In genomic region chr18:79508565-79509535, GRCh38 we compare ENCODE assay signal across 8 cellular contexts.
A peak's percentile ranks its signal among the peaks of the same experiment; 100 is the strongest.
DNase-seq lines count a peak whose midpoint lies in the region; ATAC-seq lines count a peak whose summit lies in the region.

No MANE protein-coding gene starts in this region.

- CTCF ChIA-PET in CD8-positive, alpha-beta memory T cell (lab: Charles Lee) = interaction anchor here (0.6 to 1.2 kb wide), 2 partner anchors 9 to 15 kb away, joined by 3 to 4 read pairs; no protein-coding TSS in a partner anchor

- no peak overlapping the region for H3K27ac ChIP-seq in CD8-positive, alpha-beta memory T cell (ENCODE audit: low read depth, low read length)

- H3K4me3 ChIP-seq in CD8-positive, alpha-beta memory T cell (ENCODE audit: low read length) = no peak overlapping the region

- H3K27ac Mint-ChIP-seq in CD8-positive, alpha-beta memory T cell = peak overlapping the region in 6 of 8 donors; percentile 7 to 81 (median 31)
- H3K27ac Mint-ChIP-seq in activated T-helper 1 cell treated with anti-CD3 and anti-CD28 coated beads, Interleukin-12 subunit alpha, Interleukin-12 subunit beta, Interleukin-2, Interleukin-4 antibody, amounts not matched to agents 30 ng/mL and 10 ng/mL and 1 ng/mL, durations not matched to agents 14 hours and 24 hours and 36 hours = peak overlapping the region; percentile 74
- peak overlapping the region; percentile 85 to 98 (median 94) for H3K27ac Mint-ChIP-seq in naive B cell

- H3K9me3 Mint-ChIP-seq in CD8-positive, alpha-beta memory T cell = no peaks in the 10 kb centered on the region
- H3K9me3 Mint-ChIP-seq in activated T-helper 1 cell treated with anti-CD3 and anti-CD28 coated beads, Interleukin-12 subunit alpha, Interleukin-12 subunit beta, Interleukin-2, Interleukin-4 antibody, amounts not matched to agents 30 ng/mL and 10 ng/mL and 1 ng/mL, durations not matched to agents 14 hours and 24 hours and 36 hours = peaks cover 4% of the 10 kb centered on the region
- H3K9me3 Mint-ChIP-seq in naive B cell = no peaks in the 10 kb centered on the region

- DNase-seq in CD8-positive, alpha-beta memory T cell = peak in 1 of 5 donors; percentile 22
- DNase-seq in activated T-helper 1 cell treated with anti-CD3 and anti-CD28 coated beads, Interleukin-12 subunit alpha, Interleukin-12 subunit beta, Interleukin-2, Interleukin-4 antibody, amounts not matched to agents 30 ng/mL and 10 ng/mL and 1 ng/mL, durations not matched to agents 14 hours and 24 hours and 36 hours (ENCODE audit: low spot score) = no peak
- DNase-seq in naive B cell (peak; percentile 55), COLO829 (ENCODE audit: low spot score) (no peak), glomerular visceral epithelial cell (ENCODE audit: extremely low spot score) (no peak), left lobe of liver (ENCODE audit: low spot score) (no peak)

- H3K36me3 Mint-ChIP-seq in CD8-positive, alpha-beta memory T cell = peaks cover 5 to 45% (median 6%) of the 10 kb centered on the region in 3 donors
- H3K36me3 Mint-ChIP-seq in activated T-helper 1 cell treated with anti-CD3 and anti-CD28 coated beads, Interleukin-12 subunit alpha, Interleukin-12 subunit beta, Interleukin-2, Interleukin-4 antibody, amounts not matched to agents 30 ng/mL and 10 ng/mL and 1 ng/mL, durations not matched to agents 14 hours and 24 hours and 36 hours (ENCODE audit: low read depth) = peaks cover 30% of the 10 kb centered on the region
- peaks cover 0 to 5% of the 10 kb centered on the region in 2 donors for H3K36me3 Mint-ChIP-seq in naive B cell

- no peaks in the 10 kb centered on the region for H3K36me3 ChIP-seq in CD8-positive, alpha-beta memory T cell (ENCODE audit: insufficient read depth, low read length)

- ATAC-seq in GM21526 (IDR thresholded peaks at IDR 0.05; ENCODE audit: low FRiP score, unreplicated experiment) (peak; percentile 46), naive B cell (ENCODE audit: low read depth in 2 of 2) (peak; percentile 7 to 12), HG03097 (IDR thresholded peaks at IDR 0.05; ENCODE audit: low FRiP score, unreplicated experiment) (no peak), left lobe of liver (no peak)

- POLR2A ChIA-PET in CD8-positive, alpha-beta memory T cell (lab: Charles Lee) = no interaction called here

- H3K9me3 ChIP-seq in CD8-positive, alpha-beta memory T cell (ENCODE audit: low read length) = no peaks in the 10 kb centered on the region

- intact Hi-C loops in activated T-helper 1 cell treated with anti-CD3 and anti-CD28 coated beads, Interleukin-12 subunit alpha, Interleukin-12 subunit beta, Interleukin-2, Interleukin-4 antibody, amounts not matched to agents 30 ng/mL and 10 ng/mL and 1 ng/mL, durations not matched to agents 14 hours and 24 hours and 36 hours (cut with micrococcal nuclease) = no loop called here

- peaks cover 24 to 41% (median 33%) of the 10 kb centered on the region in 3 donors for H3K4me1 Mint-ChIP-seq in CD8-positive, alpha-beta memory T cell
- H3K4me1 Mint-ChIP-seq in activated T-helper 1 cell treated with anti-CD3 and anti-CD28 coated beads, Interleukin-12 subunit alpha, Interleukin-12 subunit beta, Interleukin-2, Interleukin-4 antibody, amounts not matched to agents 30 ng/mL and 10 ng/mL and 1 ng/mL, durations not matched to agents 14 hours and 24 hours and 36 hours (ENCODE audit: low read depth) = peaks cover 36% of the 10 kb centered on the region
- peaks cover 53 to 60% (median 56%) of the 10 kb centered on the region in 3 donors for H3K4me1 Mint-ChIP-seq in naive B cell

- peaks cover 39% of the 10 kb centered on the region for H3K4me1 ChIP-seq in CD8-positive, alpha-beta memory T cell (ENCODE audit: insufficient read depth, low read length)

- H3K4me3 Mint-ChIP-seq in CD8-positive, alpha-beta memory T cell = no peak overlapping the region
- peak overlapping the region; percentile 26 for H3K4me3 Mint-ChIP-seq in activated T-helper 1 cell treated with anti-CD3 and anti-CD28 coated beads, Interleukin-12 subunit alpha, Interleukin-12 subunit beta, Interleukin-2, Interleukin-4 antibody, amounts not matched to agents 30 ng/mL and 10 ng/mL and 1 ng/mL, durations not matched to agents 14 hours and 24 hours and 36 hours
- peak overlapping the region; percentile 68 to 91 (median 80) for H3K4me3 Mint-ChIP-seq in naive B cell

- H3K27me3 Mint-ChIP-seq in CD8-positive, alpha-beta memory T cell = peaks cover 0 to 1% of the 10 kb centered on the region in 2 donors
- no peaks in the 10 kb centered on the region for H3K27me3 Mint-ChIP-seq in activated T-helper 1 cell treated with anti-CD3 and anti-CD28 coated beads, Interleukin-12 subunit alpha, Interleukin-12 subunit beta, Interleukin-2, Interleukin-4 antibody, amounts not matched to agents 30 ng/mL and 10 ng/mL and 1 ng/mL, durations not matched to agents 14 hours and 24 hours and 36 hours (ENCODE audit: insufficient read depth)
- no peaks in the 10 kb centered on the region for H3K27me3 Mint-ChIP-seq in naive B cell

- H3K27me3 ChIP-seq in CD8-positive, alpha-beta memory T cell (ENCODE audit: insufficient read depth, low read length, poor library complexity, severe bottlenecking) = no peaks in the 10 kb centered on the region

Comparison
In these comparisons a context has a peak if more than half of its experiments do, and no peak if none do; other contexts are left out.
1. H3K27ac Mint-ChIP-seq: peak in every context shown above with its lines; median percentile 94 in naive B cell; 74 in activated T-helper 1 cell treated with anti-CD3 and anti-CD28 coated beads, Interleukin-12 subunit alpha, Interleukin-12 subunit beta, Interleukin-2, Interleukin-4 antibody, amounts not matched to agents 30 ng/mL and 10 ng/mL and 1 ng/mL, durations not matched to agents 14 hours and 24 hours and 36 hours; 31 in CD8-positive, alpha-beta memory T cell.
2. H3K4me3 Mint-ChIP-seq: peak in activated T-helper 1 cell treated with anti-CD3 and anti-CD28 coated beads, Interleukin-12 subunit alpha, Interleukin-12 subunit beta, Interleukin-2, Interleukin-4 antibody, amounts not matched to agents 30 ng/mL and 10 ng/mL and 1 ng/mL, durations not matched to agents 14 hours and 24 hours and 36 hours (single experiment) and naive B cell (8 of 8); none in CD8-positive, alpha-beta memory T cell (0 of 7).
3. ATAC-seq: peak in GM21526 (single experiment) and naive B cell (2 of 2); none in HG03097 (single experiment) and left lobe of liver (single experiment).